Comparison of ENCODE assay signal across 9 cellular contexts in genomic region chr17:78890111-78890897, GRCh38. TPM values are rescaled to one million over a fixed set of nuclear protein-coding genes. Genes with fewer than 3 reads are reported as not detected.
A peak's percentile ranks its signal among the peaks of the same experiment; 100 is the strongest.
DNase-seq lines count a peak whose midpoint lies in the region; ATAC-seq, FAIRE-seq and TF ChIP-seq lines count a peak whose summit lies in the region.
"Had no signal": no experiment of that assay in that cellular context is flagged by ENCODE, and none has a peak within 500 bp of the region (broad histone marks: within the 10 kb centered on the region; RNA-seq: fewer than 3 reads in every experiment).

No MANE protein-coding gene starts in this region.

- no peak overlapping the region; the same call in 1 of the 2 replicates for H3K9ac ChIP-seq in GM12878 (ENCODE audit: control insufficient read depth, insufficient read depth, low read length)

- no peak for FAIRE-seq in GM12878 (lab: Jason Lieb, UNC)

- SMC1A ChIA-PET in GM12878 (lab: Charles Lee; ENCODE audit: uncharacterized antibody, unreplicated experiment), result interaction anchor here (0.6 to 1.4 kb wide), 2 partner anchors 10 to 852 kb away, joined by 3 read pairs; no protein-coding TSS in a partner anchor

- no peak for TF ChIP-seq POLR2A in GM12878 (IDR thresholded peaks at IDR 0.05; ENCODE audit: low read depth, low read length)
- TF ChIP-seq POLR2A in uterus (IDR thresholded peaks at IDR 0.05), result no peak

- POLR2A ChIA-PET in CD4-positive, alpha-beta memory T cell (lab: Charles Lee; ENCODE audit: partially characterized antibody), result interaction anchor here (0.6 to 1.2 kb wide), 5 partner anchors 25 to 215 kb away, joined by 3 to 4 read pairs (median 3); no protein-coding TSS in a partner anchor
- POLR2A ChIA-PET in GM12878 (lab: Charles Lee), result no interaction called here

- CTCF ChIA-PET in CD4-positive, alpha-beta memory T cell (lab: Charles Lee; ENCODE audit: partially characterized antibody), result interaction anchor here (1.5 to 4.5 kb wide), 2 partner anchors 25 to 38 kb away, joined by 7 to 18 read pairs; no protein-coding TSS in a partner anchor
- CTCF ChIA-PET in GM12878 (lab: Yijun Ruan, JAX), result interaction anchor here (0.8 to 1.4 kb wide), 3 partner anchors 14 to 81 kb away, joined by 3 to 4 read pairs (median 3); no protein-coding TSS in a partner anchor

- H3K36me3 Mint-ChIP-seq in CD4-positive, alpha-beta memory T cell, result no peaks in the 10 kb centered on the region
- no peaks in the 10 kb centered on the region for H3K36me3 Mint-ChIP-seq in T-helper 1 cell treated with Interleukin-12 subunit alpha and Interleukin-12 subunit beta and Interleukin-4 antibody, amounts not matched to agents 30 μg/mL and 1 μg/mL, for 36 hours (ENCODE audit: low read depth)

- H3K36me3 ChIP-seq in CD4-positive, alpha-beta memory T cell (ENCODE audit: insufficient read depth, low read length), result no peaks in the 10 kb centered on the region
- H3K36me3 ChIP-seq in GM12878 (ENCODE audit: control insufficient read depth in 2 of 2, insufficient read depth in 2 of 2, low read length in 1 of 2), result no peaks in the 10 kb centered on the region
- peaks cover 31% of the 10 kb centered on the region for H3K36me3 ChIP-seq in osteoblast (ENCODE audit: insufficient read depth, low read length)
- H3K36me3 ChIP-seq in uterus, result no peaks in the 10 kb centered on the region

- H3K27me3 Mint-ChIP-seq in CD4-positive, alpha-beta memory T cell, result peaks cover 2 to 11% of the 10 kb centered on the region in 2 donors
- H3K27me3 Mint-ChIP-seq in T-helper 1 cell treated with Interleukin-12 subunit alpha and Interleukin-12 subunit beta and Interleukin-4 antibody, amounts not matched to agents 30 μg/mL and 1 μg/mL, for 36 hours (ENCODE audit: low read depth), result peaks cover 26% of the 10 kb centered on the region

- H3K4me2 ChIP-seq in GM12878 (ENCODE audit: control insufficient read depth, insufficient read depth) (peak overlapping the region; percentile 86), osteoblast (ENCODE audit: insufficient read depth, low read length) (no peak overlapping the region)

- H3K79me2 ChIP-seq in GM12878 (ENCODE audit: control insufficient read depth, insufficient read depth, low read length) (no peaks in the 10 kb centered on the region), osteoblast (ENCODE audit: insufficient read depth, low read length) (peaks cover 97% of the 10 kb centered on the region)

- peak overlapping the region in 5 of 8 donors; percentile 35 to 76 (median 57) for H3K4me3 Mint-ChIP-seq in CD4-positive, alpha-beta memory T cell
- peak overlapping the region; percentile 41 for H3K4me3 Mint-ChIP-seq in T-helper 1 cell treated with Interleukin-12 subunit alpha and Interleukin-12 subunit beta and Interleukin-4 antibody, amounts not matched to agents 30 μg/mL and 1 μg/mL, for 36 hours

- H3K9me3 ChIP-seq in CD4-positive, alpha-beta memory T cell (ENCODE audit: control insufficient read depth in 1 of 2, low read length in 2 of 2), result no peaks in the 10 kb centered on the region
- H3K9me3 ChIP-seq in GM12878 (replicated peaks; ENCODE audit: control insufficient read depth, insufficient read depth, low read length) (no peaks in the 10 kb centered on the region), osteoblast (ENCODE audit: low read depth, low read length) (no peaks in the 10 kb centered on the region), uterus (no peaks in the 10 kb centered on the region)

- BruUV-seq in GM12878 (replicated peaks; lab: Mats Ljungman, UMichigan), result no TSS peak

- H2AFZ ChIP-seq in GM12878 (ENCODE audit: control insufficient read depth, low read depth, low read length) (no peak overlapping the region; the same call in 1 of the 2 replicates), osteoblast (ENCODE audit: low read length) (no peak overlapping the region)

- peak overlapping the region; percentile 74 to 93 (median 91) for H3K27ac Mint-ChIP-seq in CD4-positive, alpha-beta memory T cell
- H3K27ac Mint-ChIP-seq in T-helper 1 cell treated with Interleukin-12 subunit alpha and Interleukin-12 subunit beta and Interleukin-4 antibody, amounts not matched to agents 30 μg/mL and 1 μg/mL, for 36 hours, result peak overlapping the region; percentile 90

- no peak overlapping the region for H3K27ac ChIP-seq in CD4-positive, alpha-beta memory T cell (ENCODE audit: low read depth, low read length)
- H3K27ac ChIP-seq in GM12878 (ENCODE audit: control insufficient read depth, insufficient read depth), result no peak overlapping the region
- no peak overlapping the region for H3K27ac ChIP-seq in osteoblast (ENCODE audit: low read depth, low read length)
- peak overlapping the region in 1 of 2 donors; percentile 29 for H3K27ac ChIP-seq in uterus

- no peak overlapping the region for H3K4me3 ChIP-seq in CD4-positive, alpha-beta memory T cell (ENCODE audit: low read length in 2 of 2)
- H3K4me3 ChIP-seq in GM12878 (no peak overlapping the region), osteoblast (ENCODE audit: insufficient read depth, low read length) (no peak overlapping the region), uterus (no peak overlapping the region)

- peaks cover 15 to 33% (median 26%) of the 10 kb centered on the region in 4 donors for H3K4me1 Mint-ChIP-seq in CD4-positive, alpha-beta memory T cell
- H3K4me1 Mint-ChIP-seq in T-helper 1 cell treated with Interleukin-12 subunit alpha and Interleukin-12 subunit beta and Interleukin-4 antibody, amounts not matched to agents 30 μg/mL and 1 μg/mL, for 36 hours (ENCODE audit: low read depth), result peaks cover 35% of the 10 kb centered on the region

- peak; percentile 41 for ATAC-seq in GM12878
- no peak for ATAC-seq in HG02678 (IDR thresholded peaks at IDR 0.05; ENCODE audit: unreplicated experiment)

- no peak for TF ChIP-seq EP300 in GM12878 (IDR thresholded peaks at IDR 0.05; ENCODE audit: borderline replicate concordance in 1 of 2, control insufficient read depth in 1 of 2, low read depth in 2 of 2, low read length in 2 of 2)

- RAD21 ChIA-PET in GM12878 (lab: Charles Lee; ENCODE audit: unreplicated experiment), result interaction anchor here (0.6 kb wide), 1 partner anchor 81 kb away, joined by 3 read pairs; no protein-coding TSS in a partner anchor

- H3K9me3 Mint-ChIP-seq in CD4-positive, alpha-beta memory T cell, result peaks cover 0 to 3% (median 0%) of the 10 kb centered on the region in 8 donors
- H3K9me3 Mint-ChIP-seq in T-helper 1 cell treated with Interleukin-12 subunit alpha and Interleukin-12 subunit beta and Interleukin-4 antibody, amounts not matched to agents 30 μg/mL and 1 μg/mL, for 36 hours, result no peaks in the 10 kb centered on the region

- TF ChIP-seq RAD21 in GM12878 (IDR thresholded peaks at IDR 0.05; ENCODE audit: insufficient read depth, low read depth, low read length), result no peak

- intact Hi-C loops in CD4-positive, alpha-beta memory T cell (cut with micrococcal nuclease), result no loop called here
- intact Hi-C loops in GM12878 (cut with micrococcal nuclease; ENCODE audit: unreplicated experiment), result no loop called here
- intact Hi-C loops in uterus (cut with DNase I; ENCODE audit: low total_unique reads), result no loop called here

- TF ChIP-seq CTCF in GM12878 (IDR thresholded peaks at IDR 0.05 in 2 of 3, conservative IDR thresholded peaks at IDR 0.05 in 1 of 3; ENCODE audit: control insufficient read depth in 2 of 3, extremely low read depth in 1 of 3, insufficient read depth in 1 of 3, low read depth in 3 of 3, low read length in 3 of 3) (no peak), osteoblast (IDR thresholded peaks at IDR 0.05; ENCODE audit: extremely low read depth, low read depth, low read length) (no peak), uterus (IDR thresholded peaks at IDR 0.05) (no peak)

- in situ Hi-C loops in GM12878 (cut with MboI), result no loop called here
- in situ Hi-C loops in KBM-7 (cut with MboI; ENCODE audit: low pct_unique_long_range_greater_than_20kb, low sequenced_read_pairs), result no loop called here

- peaks cover 27% of the 10 kb centered on the region for H3K4me1 ChIP-seq in CD4-positive, alpha-beta memory T cell (ENCODE audit: insufficient read depth, low read length)
- H3K4me1 ChIP-seq in GM12878 (ENCODE audit: control insufficient read depth, insufficient read depth, low read length), result peaks cover 25% of the 10 kb centered on the region
- no peaks in the 10 kb centered on the region for H3K4me1 ChIP-seq in osteoblast (ENCODE audit: insufficient read depth, low read length)
- peaks cover 8 to 11% of the 10 kb centered on the region in 2 donors for H3K4me1 ChIP-seq in uterus

- no peaks in the 10 kb centered on the region for H3K27me3 ChIP-seq in CD4-positive, alpha-beta memory T cell (ENCODE audit: insufficient read depth, low read length)
- H3K27me3 ChIP-seq in GM12878 (replicated peaks in 1 of 2; ENCODE audit: control insufficient read depth in 2 of 2, insufficient read depth in 2 of 2, low read length in 1 of 2), result no peaks in the 10 kb centered on the region; a peak in 1 of 4 replicates
- no peaks in the 10 kb centered on the region for H3K27me3 ChIP-seq in osteoblast (ENCODE audit: insufficient read depth, low read length)
- H3K27me3 ChIP-seq in uterus, result no peaks in the 10 kb centered on the region

- H4K20me1 ChIP-seq in GM12878 (ENCODE audit: control insufficient read depth, insufficient read depth), result no peaks in the 10 kb centered on the region
- peaks cover 62% of the 10 kb centered on the region for H4K20me1 ChIP-seq in osteoblast (ENCODE audit: insufficient read depth, low read length)

- DNase-seq in CD4-positive, alpha-beta memory T cell, result peak; percentile 60 to 71 (median 63)
- no peak for DNase-seq in GM12878 (ENCODE audit: low read depth, low spot score)
- peak; percentile 42 for DNase-seq in osteoblast (ENCODE audit: insufficient read length, low spot score, missing footprints)
- DNase-seq in uterus, result no peak
- DNase-seq in dermis blood vessel endothelial cell, result no peak
- no peak for DNase-seq in KBM-7
- DNase-seq: DND-41 had no signal

- 85% methylated on average over 23 of the region's 26 CpGs for WGBS in GM12878 (ENCODE audit: insufficient coverage, insufficient replicate concordance, low lambda C conversion rate, missing lambda C conversion rate)

RNA-seq across cellular contexts. Expression of gene CEP295NL, which starts 12.7 kb away (rescaled TPM):
- under 1 TPM in 1 of 2 experiments, not detected in 1; 0.28 TPM for total RNA-seq in CD4-positive, alpha-beta memory T cell
- not detected for polyA plus RNA-seq in CD4-positive, alpha-beta memory T cell
- not detected in 2 replicates for total RNA-seq in GM12878 (2013; cell fraction: nucleolus; rRNA removed)
- total RNA-seq in GM12878 (2014; rRNA removed), result not detected in 2 replicates
- not detected in 2 replicates for total RNA-seq in GM12878 (2014; rRNA removed; fragmentation: Illumina TruSeq; extraction: Trizol)
- not detected in 2 replicates for total RNA-seq in GM12878 (2021)
- polyA plus RNA-seq in GM12878 (2011; ENCODE audit: low read depth), result not detected
- polyA plus RNA-seq in GM12878 (2011; rRNA removed), result not detected in 2 replicates
- polyA plus RNA-seq in GM12878 (2011; cell fraction: cytosol; rRNA removed), result not detected in 2 replicates
- not detected in 2 replicates for polyA plus RNA-seq in GM12878 (2011; cell fraction: nucleus; rRNA removed)
- not detected in 2 replicates for polyA plus RNA-seq in GM12878 (2012)
- not detected in 2 replicates for polyA plus RNA-seq in GM12878 (2014; fragmentation: Illumina TruSeq; extraction: Trizol)
- polyA plus RNA-seq in GM12878 (2014; fragmentation: Nextera tagmentation; extraction: Ambion mirVana), result not detected
- polyA plus RNA-seq in GM12878 (2014; rRNA removed), result not detected in 2 replicates
- not detected for polyA plus RNA-seq in GM12878 (2016; fragmentation: Nextera tagmentation; extraction: Ambion mirVana)
- not detected in 2 replicates for polyA minus RNA-seq in GM12878 (2011; rRNA and poly(A)+ RNA removed)
- polyA minus RNA-seq in GM12878 (2011; cell fraction: cytosol; rRNA and poly(A)+ RNA removed), result not detected in 2 replicates
- not detected in 2 replicates for polyA minus RNA-seq in GM12878 (2011; cell fraction: nucleus; rRNA and poly(A)+ RNA removed)
- total RNA-seq in osteoblast, result 2.5 and 5.3 TPM in 2 replicates
- 10 to 100 TPM in 1 of 4 donors, 1 to 10 TPM in 2, not detected in 1; 1.8 to 14.5 (median 3.8) TPM for total RNA-seq in uterus
- total RNA-seq in dermis blood vessel endothelial cell, result 1.5 and 5.1 TPM in 2 replicates

RNA-seq across cellular contexts. Expression of gene TIMP2, which starts 34.9 kb away (rescaled TPM):
- total RNA-seq in CD4-positive, alpha-beta memory T cell, result 1 to 10 TPM; 5.9 to 6.0 TPM
- under 1 TPM in 1 of 2 donors, not detected in 1; 0.22 TPM for polyA plus RNA-seq in CD4-positive, alpha-beta memory T cell
- total RNA-seq in GM12878 (2013; cell fraction: nucleolus; rRNA removed), result not detected in 2 replicates
- total RNA-seq in GM12878 (2014; rRNA removed), result not detected in 2 replicates
- total RNA-seq in GM12878 (2014; rRNA removed; fragmentation: Illumina TruSeq; extraction: Trizol), result not detected in 2 replicates
- total RNA-seq in GM12878 (2021), result 0.41 and 0.64 TPM in 2 replicates
- polyA plus RNA-seq in GM12878 (2011; ENCODE audit: low read depth), result not detected
- polyA plus RNA-seq in GM12878 (2011; rRNA removed), result 0.03 TPM in 1 of 2 replicates, not detected in the other
- 0.02 TPM in 1 of 2 replicates, not detected in the other for polyA plus RNA-seq in GM12878 (2011; cell fraction: cytosol; rRNA removed)
- polyA plus RNA-seq in GM12878 (2011; cell fraction: nucleus; rRNA removed), result not detected in 2 replicates
- polyA plus RNA-seq in GM12878 (2012), result not detected in 2 replicates
- polyA plus RNA-seq in GM12878 (2014; fragmentation: Illumina TruSeq; extraction: Trizol), result not detected in 2 replicates
- not detected for polyA plus RNA-seq in GM12878 (2014; fragmentation: Nextera tagmentation; extraction: Ambion mirVana)
- not detected in 2 replicates for polyA plus RNA-seq in GM12878 (2014; rRNA removed)
- under 1 TPM in 1 of 2 experiments, not detected in 1; 0.04 TPM for polyA plus RNA-seq in GM12878 (2016; fragmentation: Nextera tagmentation; extraction: Ambion mirVana)
- polyA minus RNA-seq in GM12878 (2011; rRNA and poly(A)+ RNA removed), result not detected in 2 replicates
- polyA minus RNA-seq in GM12878 (2011; cell fraction: cytosol; rRNA and poly(A)+ RNA removed), result not detected in 2 replicates
- polyA minus RNA-seq in GM12878 (2011; cell fraction: nucleus; rRNA and poly(A)+ RNA removed), result not detected in 2 replicates
- total RNA-seq in osteoblast, result 164 and 171 TPM in 2 replicates
- total RNA-seq in uterus, result 100 to 1,000 TPM; 119 to 399 (median 127) TPM
- total RNA-seq in dermis blood vessel endothelial cell, result 57.9 and 95.3 TPM in 2 replicates

RNA-seq across cellular contexts. Expression of gene USP36, which starts 49.7 kb away (rescaled TPM):
- total RNA-seq in CD4-positive, alpha-beta memory T cell, result 100 to 1,000 TPM; 181 to 183 TPM
- 10 to 100 TPM; 35.4 to 55.1 TPM for polyA plus RNA-seq in CD4-positive, alpha-beta memory T cell
- 132 and 138 TPM in 2 replicates for total RNA-seq in GM12878 (2013; cell fraction: nucleolus; rRNA removed)
- total RNA-seq in GM12878 (2014; rRNA removed), result 13.6 and 19.7 TPM in 2 replicates
- 15.6 and 18.5 TPM in 2 replicates for total RNA-seq in GM12878 (2014; rRNA removed; fragmentation: Illumina TruSeq; extraction: Trizol)
- total RNA-seq in GM12878 (2021), result 65.7 and 72.6 TPM in 2 replicates
- 30.5 TPM for polyA plus RNA-seq in GM12878 (2011; ENCODE audit: low read depth)
- polyA plus RNA-seq in GM12878 (2011; rRNA removed), result 19.2 and 35.0 TPM in 2 replicates
- polyA plus RNA-seq in GM12878 (2011; cell fraction: cytosol; rRNA removed), result 25.6 and 32.8 TPM in 2 replicates
- 105 and 115 TPM in 2 replicates for polyA plus RNA-seq in GM12878 (2011; cell fraction: nucleus; rRNA removed)
- polyA plus RNA-seq in GM12878 (2012), result 45.1 and 52.4 TPM in 2 replicates
- polyA plus RNA-seq in GM12878 (2014; fragmentation: Illumina TruSeq; extraction: Trizol), result 36.0 and 43.0 TPM in 2 replicates
- 10 to 100 TPM in 1 of 2 experiments, 1 to 10 TPM in 1; 7.2 to 12.4 TPM for polyA plus RNA-seq in GM12878 (2014; fragmentation: Nextera tagmentation; extraction: Ambion mirVana)
- 33.1 and 41.6 TPM in 2 replicates for polyA plus RNA-seq in GM12878 (2014; rRNA removed)
- polyA plus RNA-seq in GM12878 (2016; fragmentation: Nextera tagmentation; extraction: Ambion mirVana), result 10 to 100 TPM; 34.1 to 34.8 TPM
- polyA minus RNA-seq in GM12878 (2011; rRNA and poly(A)+ RNA removed), result 43.5 and 52.6 TPM in 2 replicates
- polyA minus RNA-seq in GM12878 (2011; cell fraction: cytosol; rRNA and poly(A)+ RNA removed), result 8.3 and 19.9 TPM in 2 replicates
- 28.8 and 38.0 TPM in 2 replicates for polyA minus RNA-seq in GM12878 (2011; cell fraction: nucleus; rRNA and poly(A)+ RNA removed)
- total RNA-seq in osteoblast, result 30.8 and 34.8 TPM in 2 replicates
- total RNA-seq in uterus, result 100 to 1,000 TPM in 1 of 4 donors, 10 to 100 TPM in 2, 1 to 10 TPM in 1; 6.5 to 102 (median 31.9) TPM
- 22.8 and 24.7 TPM in 2 replicates for total RNA-seq in dermis blood vessel endothelial cell

Comparison
In these comparisons a context has a peak if more than half of its experiments do, and no peak if none do; other contexts are left out.
1. DNase-seq: peak in CD4-positive, alpha-beta memory T cell (5 of 5) and osteoblast (single experiment); none in GM12878 (single experiment), uterus (0 of 2), dermis blood vessel endothelial cell (single experiment) and KBM-7 (single experiment).
2. RNA of gene TIMP2, which starts 34.9 kb away (total RNA-seq): 164 to 171 TPM in osteoblast, 119 to 399 TPM in uterus, 57.9 to 95.3 TPM in dermis blood vessel endothelial cell and 5.9 to 6.0 TPM in CD4-positive, alpha-beta memory T cell; 0.41 to 0.64 TPM in GM12878; every median in the first group is over 4 times any median in the second.